Comparison of ENCODE assay signal across 13 cellular contexts in genomic region chr5:16735092-16735970, GRCh38.
DNase-seq lines count a peak whose midpoint lies in the region; ATAC-seq and TF ChIP-seq lines count a peak whose summit lies in the region.
"Had no signal": no experiment of that assay in that cellular context is flagged by ENCODE, and none has a peak within 500 bp of the region (broad histone marks: within the 10 kb centered on the region; RNA-seq: fewer than 3 reads in every experiment).

No MANE protein-coding gene starts in this region.

- no peak overlapping the region for H3K4me3 Mint-ChIP-seq in activated CD8-positive, alpha-beta T cell treated with anti-CD3 and anti-CD28 coated beads for 36 hours
- H3K4me3 Mint-ChIP-seq: activated T-cell treated with anti-CD3 and anti-CD28 coated beads, Interleukin-2, amount 50 U/mL, for 72 hours had no signal

- H3K9me3 ChIP-seq in BLaER1 (no peaks in the 10 kb centered on the region), mucosa of stomach (ENCODE audit: control insufficient read depth, low read length) (no peaks in the 10 kb centered on the region)
- H3K9me3 ChIP-seq: heart left ventricle, neutrophil had no signal

- no peaks in the 10 kb centered on the region for H3K4me1 Mint-ChIP-seq in activated CD8-positive, alpha-beta T cell treated with anti-CD3 and anti-CD28 coated beads for 36 hours (ENCODE audit: low read depth)

- no peaks in the 10 kb centered on the region for H3K9me3 Mint-ChIP-seq in activated CD8-positive, alpha-beta T cell treated with anti-CD3 and anti-CD28 coated beads for 36 hours
- H3K9me3 Mint-ChIP-seq: activated T-cell treated with anti-CD3 and anti-CD28 coated beads, Interleukin-2, amount 50 U/mL, for 72 hours had no signal

- H3K27ac ChIP-seq in BLaER1: no peak overlapping the region
- H3K27ac ChIP-seq: heart left ventricle, neutrophil had no signal

- CTCF ChIA-PET in activated CD8-positive, alpha-beta T cell treated with anti-CD3 and anti-CD28 coated beads for 36 hours (lab: Charles Lee): no interaction called here

- H3K27me3 ChIP-seq in BLaER1 (no peaks in the 10 kb centered on the region), mucosa of stomach (ENCODE audit: control insufficient read depth, insufficient read depth, low read length) (no peaks in the 10 kb centered on the region)

- no peak overlapping the region for H3K9ac ChIP-seq in BLaER1
- H3K9ac ChIP-seq in mucosa of stomach (ENCODE audit: low read length): peak overlapping the region; percentile 14

- no peaks in the 10 kb centered on the region for H4K20me1 ChIP-seq in BLaER1

- ATAC-seq in activated CD8-positive, alpha-beta T cell treated with anti-CD3 and anti-CD28 coated beads for 36 hours: no peak
- ATAC-seq: activated T-cell treated with anti-CD3 and anti-CD28 coated beads, Interleukin-2, amount 50 U/mL, for 72 hours had no signal

- peak; percentile 31 for DNase-seq in NCI-H748 treated with DMSO at 0.1 percent for 48 hours (lab: John Stamatoyannopoulos, UW)
- DNase-seq in epithelial cell of esophagus (ENCODE audit: low read depth): no peak
- no peak for DNase-seq in activated CD8-positive, alpha-beta T cell treated with anti-CD3 and anti-CD28 coated beads for 36 hours
- no peak for DNase-seq in NCI-H774 (lab: John Stamatoyannopoulos, UW)
- DNase-seq in COLO668 (lab: John Stamatoyannopoulos, UW; ENCODE audit: unreplicated experiment): no peak
- no peak for DNase-seq in stimulated activated CD4-positive, alpha-beta T cell treated with anti-CD3 and anti-CD28 coated beads, Interleukin-4, amount 100 ng/mL, for 4 hours
- DNase-seq: activated T-cell treated with anti-CD3 and anti-CD28 coated beads, Interleukin-2, amount 50 U/mL, for 72 hours; cerebellar nuclear complex; stimulated activated CD4-positive, alpha-beta T cell treated with anti-CD3 and anti-CD28 coated beads, Interleukin-2, amount 100 ng/mL, for 48 hours had no signal

- POLR2A ChIA-PET in activated CD8-positive, alpha-beta T cell treated with anti-CD3 and anti-CD28 coated beads for 36 hours (lab: Charles Lee): no interaction called here

- intact Hi-C loops in activated CD8-positive, alpha-beta T cell treated with anti-CD3 and anti-CD28 coated beads for 36 hours (cut with micrococcal nuclease): no loop called here

- peaks cover 10% of the 10 kb centered on the region for H3K27me3 Mint-ChIP-seq in activated CD8-positive, alpha-beta T cell treated with anti-CD3 and anti-CD28 coated beads for 36 hours

- peak overlapping the region; percentile 37 for H3K4me2 ChIP-seq in BLaER1

- H3K4me1 ChIP-seq in BLaER1 (peaks cover 32% of the 10 kb centered on the region), mucosa of stomach (ENCODE audit: control insufficient read depth, insufficient read depth, low read length) (peaks cover 31% of the 10 kb centered on the region)

- H3K4me3 ChIP-seq in BLaER1: no peak overlapping the region
- H3K4me3 ChIP-seq in epithelial cell of esophagus (ENCODE audit: low read length): peak overlapping the region; percentile 1
- no peak overlapping the region for H3K4me3 ChIP-seq in mucosa of stomach (ENCODE audit: low read length)
- H3K4me3 ChIP-seq: heart left ventricle had no signal

- H3K36me3 Mint-ChIP-seq in activated CD8-positive, alpha-beta T cell treated with anti-CD3 and anti-CD28 coated beads for 36 hours (ENCODE audit: low read depth): no peaks in the 10 kb centered on the region

- no peak for TF ChIP-seq CTCF in epithelial cell of esophagus (IDR thresholded peaks at IDR 0.05; ENCODE audit: insufficient read depth, low read depth, low read length, missing control alignments)
- TF ChIP-seq CTCF in activated CD8-positive, alpha-beta T cell treated with anti-CD3 and anti-CD28 coated beads for 36 hours (IDR thresholded peaks at IDR 0.05): no peak

- H3K36me3 ChIP-seq in BLaER1 (no peaks in the 10 kb centered on the region), mucosa of stomach (ENCODE audit: control insufficient read depth, insufficient read depth, low read length) (peaks cover 2% of the 10 kb centered on the region)
- H3K36me3 ChIP-seq: neutrophil had no signal

- H3K27ac Mint-ChIP-seq in activated CD8-positive, alpha-beta T cell treated with anti-CD3 and anti-CD28 coated beads for 36 hours: no peak overlapping the region
- H3K27ac Mint-ChIP-seq: activated T-cell treated with anti-CD3 and anti-CD28 coated beads, Interleukin-2, amount 50 U/mL, for 72 hours had no signal
